8 cellular contexts compared by ENCODE assay signal in the genomic region with DNA sequence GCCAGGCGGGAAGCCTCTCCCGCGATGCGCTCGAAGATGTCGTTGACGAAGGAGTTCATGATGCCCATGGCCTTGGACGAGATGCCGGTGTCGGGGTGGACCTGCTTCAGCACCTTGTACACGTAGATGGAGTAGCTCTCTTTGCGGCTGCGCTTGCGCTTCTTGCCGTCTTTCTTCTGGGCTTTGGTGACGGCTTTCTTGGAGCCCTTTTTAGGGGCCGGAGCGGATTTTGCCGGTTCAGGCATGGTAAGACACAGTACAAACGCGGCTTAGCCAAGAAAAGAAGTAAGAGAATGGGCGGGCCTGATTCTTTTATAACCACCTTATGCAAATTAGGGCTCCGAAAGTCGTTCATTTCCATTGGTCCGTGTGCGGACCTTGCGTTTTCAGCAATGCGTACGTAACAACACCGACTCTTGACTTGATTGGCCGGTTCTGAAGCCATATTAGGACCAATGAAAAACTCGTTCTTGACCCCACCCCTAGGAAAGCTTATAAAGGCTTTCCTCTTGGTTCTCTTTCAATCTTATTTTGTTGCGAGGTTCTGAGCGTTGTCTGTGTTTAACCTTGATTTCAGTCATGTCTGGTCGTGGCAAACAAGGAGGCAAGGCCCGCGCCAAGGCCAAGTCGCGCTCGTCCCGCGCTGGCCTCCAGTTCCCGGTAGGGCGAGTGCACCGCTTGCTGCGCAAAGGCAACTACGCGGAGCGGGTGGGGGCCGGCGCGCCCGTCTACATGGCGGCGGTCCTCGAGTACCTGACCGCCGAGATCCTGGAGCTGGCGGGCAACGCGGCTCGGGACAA. TPM values are rescaled to one million over a fixed set of nuclear protein-coding genes. Genes with fewer than 3 reads are reported as not detected.
DNase-seq lines count a peak whose midpoint lies in the region; ATAC-seq, FAIRE-seq and TF ChIP-seq lines count a peak whose summit lies in the region.

No MANE protein-coding gene starts in this region.

- 0% methylated on average over 20 to 62 of the region's 62 CpGs for WGBS in adrenal gland, 4 donors

- H3K36me3 ChIP-seq in adrenal gland (replicated peaks in 1 of 2): no peaks in the 10 kb centered on the region
- no peaks in the 10 kb centered on the region for H3K36me3 ChIP-seq in upper lobe of right lung

- TF ChIP-seq CTCF in adrenal gland (IDR thresholded peaks at IDR 0.05): peak in 1 of 6 experiments; percentile 50
- TF ChIP-seq CTCF in upper lobe of right lung (IDR thresholded peaks at IDR 0.05): no peak

- no peaks in the 10 kb centered on the region for H3K9me3 ChIP-seq in adrenal gland (replicated peaks in 1 of 3)
- H3K9me3 ChIP-seq in upper lobe of right lung: no peaks in the 10 kb centered on the region

- peak; percentile 90 for TF ChIP-seq POLR2A in GM12892 (IDR thresholded peaks at IDR 0.05; ENCODE audit: low read depth, low read length)
- TF ChIP-seq POLR2A in adrenal gland (IDR thresholded peaks at IDR 0.05): peak; percentile 100

- H3K4me1 ChIP-seq in adrenal gland (replicated peaks in 1 of 2): peaks cover 9 to 15% of the 10 kb centered on the region in 2 donors
- peaks cover 18% of the 10 kb centered on the region for H3K4me1 ChIP-seq in upper lobe of right lung

- no peaks in the 10 kb centered on the region for H3K27me3 ChIP-seq in adrenal gland
- H3K27me3 ChIP-seq in upper lobe of right lung: no peaks in the 10 kb centered on the region

- DNase-seq in GM12892 (ENCODE audit: insufficient read length) (peak; percentile 62), NCI-H1436 (lab: John Stamatoyannopoulos, UW) (peak; percentile 98), SW 1271 (lab: John Stamatoyannopoulos, UW) (peak; percentile 88 to 96), adrenal gland (peak; percentile 92 to 98 (median 95)), left cardiac atrium (peak; percentile 85), posterior vena cava (ENCODE audit: low spot score) (peak; percentile 93), upper lobe of right lung (peak; percentile 86)

- H3K27ac ChIP-seq in adrenal gland (peak overlapping the region; percentile 95 to 100 (median 99)), upper lobe of right lung (peak overlapping the region; percentile 100)

- peak overlapping the region; percentile 67 to 81 (median 72) for H3K4me3 ChIP-seq in adrenal gland
- H3K4me3 ChIP-seq in upper lobe of right lung: peak overlapping the region; percentile 64

- ATAC-seq in HG02840 (IDR thresholded peaks at IDR 0.05; ENCODE audit: low FRiP score, unreplicated experiment) (peak; percentile 59), left cardiac atrium (peak; percentile 86 to 87), upper lobe of right lung (peak; percentile 86)

- peak; percentile 61 for FAIRE-seq in GM12892 (lab: Jason Lieb, UNC)

- intact Hi-C loops in adrenal gland (cut with DNase I) (no loop called here), left cardiac atrium (cut with DNase I) (no loop called here), posterior vena cava (cut with DNase I) (no loop called here), upper lobe of right lung (cut with DNase I) (no loop called here)

RNA-seq across cellular contexts. Expression of a gene that starts 12.8 kb away (rescaled TPM):
- polyA plus RNA-seq in GM12892 (2012; ENCODE audit: missing spikeins): 16.0 TPM
- 10 to 100 TPM; 12.3 to 63.8 (median 31.9) TPM for total RNA-seq in adrenal gland
- polyA plus RNA-seq in adrenal gland: 10 to 100 TPM; 12.2 to 50.2 (median 41.0) TPM
- 10 to 100 TPM; 13.0 to 16.0 TPM for total RNA-seq in left cardiac atrium
- total RNA-seq in posterior vena cava: 10 to 100 TPM; 10.7 to 11.4 TPM
- 16.5 TPM for total RNA-seq in upper lobe of right lung

RNA-seq across cellular contexts. Expression of a gene that starts 31.0 kb away (rescaled TPM):
- 1.7 TPM for polyA plus RNA-seq in GM12892 (2012; ENCODE audit: missing spikeins)
- total RNA-seq in adrenal gland (10 to 100 TPM in 4 of 8 donors, 1 to 10 TPM in 4; 2.8 to 31.8 (median 9.1) TPM), left cardiac atrium (1 to 10 TPM in 1 of 2 donors, under 1 TPM in 1; 0.71 to 1.5 TPM), posterior vena cava (1 to 10 TPM; 7.5 TPM), upper lobe of right lung (1.7 TPM)
- 10 to 100 TPM; 11.1 to 24.1 (median 12.8) TPM for polyA plus RNA-seq in adrenal gland

RNA-seq across cellular contexts. Expression of a gene that starts 41.0 kb away (rescaled TPM):
- polyA plus RNA-seq in GM12892 (2012; ENCODE audit: missing spikeins): 37.6 TPM
- total RNA-seq in adrenal gland (10 to 100 TPM; 10.2 to 59.3 (median 35.5) TPM), left cardiac atrium (10 to 100 TPM; 25.4 to 30.7 TPM), posterior vena cava (10 to 100 TPM; 37.2 to 38.0 TPM), upper lobe of right lung (44.5 TPM)
- polyA plus RNA-seq in adrenal gland: 10 to 100 TPM; 41.0 to 83.6 (median 57.5) TPM

RNA-seq across cellular contexts. Expression of a gene that starts 50.1 kb away (rescaled TPM):
- 1.0 TPM for polyA plus RNA-seq in GM12892 (2012; ENCODE audit: missing spikeins)
- total RNA-seq in adrenal gland (10 to 100 TPM; 21.6 to 70.6 (median 40.2) TPM), left cardiac atrium (1 to 10 TPM; 3.9 to 6.0 TPM), posterior vena cava (10 to 100 TPM; 18.4 to 23.7 TPM), upper lobe of right lung (17.1 TPM)
- polyA plus RNA-seq in adrenal gland: 10 to 100 TPM; 52.6 to 70.0 (median 60.2) TPM

Comparison
In these comparisons a context has a peak if more than half of its experiments do, and no peak if none do; other contexts are left out.
1. Peak in every context shown above with its lines: DNase-seq, ATAC-seq, H3K4me3 ChIP-seq and H3K27ac ChIP-seq.